In genomic region chr7:32264667-32265284, GRCh38 we compare ENCODE assay signal across 25 cellular contexts.
"Had no signal": no experiment of that assay in that cellular context is flagged by ENCODE, and none has a peak within 500 bp of the region (broad histone marks: within the 10 kb centered on the region; RNA-seq: fewer than 3 reads in every experiment).

No MANE protein-coding gene starts in this region.

- H3K4me1 ChIP-seq: adrenal gland, ascending aorta, vagina had no signal

- H3K36me3 ChIP-seq: adrenal gland, ascending aorta, brain microvascular endothelial cell, vagina had no signal

- H3K27ac ChIP-seq: adrenal gland, ascending aorta, brain microvascular endothelial cell, hepatocyte, vagina had no signal

- H3K4me3 ChIP-seq: adrenal gland, ascending aorta, hepatocyte, smooth muscle cell, vagina had no signal

- ATAC-seq: natural killer cell; stimulated activated memory B cell treated with anti-CD40 and anti-IgM and Interleukin-4, amounts not matched to agents 10 μg/mL and 1 μg/mL and 100 μg/mL, for 72 hours; stimulated activated naive CD8-positive, alpha-beta T cell treated with anti-CD3 and anti-CD28 coated beads, Interleukin-15, amount 100 ng/mL, for 72 hours had no signal

- H3K27me3 ChIP-seq: adrenal gland, ascending aorta, brain microvascular endothelial cell, hepatocyte, vagina had no signal

- H3K9me3 ChIP-seq: adrenal gland, ascending aorta, vagina had no signal

- DNase-seq: activated CD4-positive, alpha-beta memory T cell treated with anti-CD3 and anti-CD28 coated beads for 36 hours; activated CD4-positive, alpha-beta T cell treated with anti-CD3 and anti-CD28 coated beads, Interleukin-2, amount 10 ng/mL, durations not matched to agents 24 days and 14 days; activated CD4-positive, CD25-positive, alpha-beta regulatory T cell treated with anti-CD3 and anti-CD28 coated beads, Interleukin-2, amount 50 U/mL, for 72 hours; activated CD8-positive, alpha-beta memory T cell treated with anti-CD3 and anti-CD28 coated beads, Interleukin-2, amount 50 U/mL, for 4 hours; activated effector memory CD4-positive, alpha-beta T cell treated with anti-CD3 and anti-CD28 coated beads, Interleukin-2, amount 50 U/mL, for 16 hours; activated naive CD4-positive, alpha-beta T cell treated with anti-CD3 and anti-CD28 coated beads for 36 hours; activated naive CD8-positive, alpha-beta T cell treated with anti-CD3 and anti-CD28 coated beads for 36 hours; activated T-cell treated with anti-CD3 and anti-CD28 coated beads, Interleukin-2, amount 50 U/mL, for 1 hour; adrenal gland; brain microvascular endothelial cell; central memory CD4-positive, alpha-beta T cell; islet precursor cell; mesenchymal stem cell; natural killer cell; stimulated activated CD4-positive, alpha-beta T cell treated with anti-CD3 and anti-CD28 coated beads, Interleukin-1b, Interleukin-23, amount 100 ng/mL, for 48 hours; stimulated activated CD4-positive, alpha-beta T cell treated with anti-CD3 and anti-CD28 coated beads, Interleukin-4, amount 100 ng/mL, for 4 hours; stimulated activated CD8-positive, alpha-beta memory T cell treated with anti-CD3 and anti-CD28 coated beads, Interleukin-4, amount 100 ng/mL, for 48 hours; stimulated activated naive CD8-positive, alpha-beta T cell treated with anti-CD3 and anti-CD28 coated beads, Interleukin-15, amount 100 ng/mL, for 72 hours; substantia nigra; T-helper 2 cell had no signal
